Comparison of ENCODE assay signal across 8 cellular contexts in genomic region chr1:205430631-205431305, GRCh38. TPM values are rescaled to one million over a fixed set of nuclear protein-coding genes. Genes with fewer than 3 reads are reported as not detected.
DNase-seq lines count a peak whose midpoint lies in the region; ATAC-seq and TF ChIP-seq lines count a peak whose summit lies in the region.

No MANE protein-coding gene starts in this region.

- H3K9me3 ChIP-seq in CD4-positive, alpha-beta memory T cell (ENCODE audit: control insufficient read depth in 1 of 2, low read length in 2 of 2) = no peaks in the 10 kb centered on the region
- no peaks in the 10 kb centered on the region for H3K9me3 ChIP-seq in left lung

- H3K27me3 Mint-ChIP-seq in CD4-positive, alpha-beta memory T cell = peaks cover 10 to 11% of the 10 kb centered on the region in 2 donors

- peak overlapping the region in 5 of 7 donors; percentile 34 to 83 (median 59) for H3K27ac Mint-ChIP-seq in CD4-positive, alpha-beta memory T cell

- H3K4me1 ChIP-seq in CD4-positive, alpha-beta memory T cell (ENCODE audit: insufficient read depth, low read length) = peaks cover 10% of the 10 kb centered on the region
- peaks cover 0 to 11% of the 10 kb centered on the region in 2 donors for H3K4me1 ChIP-seq in left lung

- CTCF ChIA-PET in CD4-positive, alpha-beta memory T cell (lab: Charles Lee; ENCODE audit: partially characterized antibody) = interaction anchor here (0.7 to 4.1 kb wide), 19 partner anchors 8 to 157 kb away, joined by 3 to 74 read pairs (median 5); partner anchors contain the start of gene BLACAT1

- peak; percentile 46 to 69 (median 53) for DNase-seq in CD4-positive, alpha-beta memory T cell
- peak; percentile 46 for DNase-seq in Jurkat, Clone E6-1 (ENCODE audit: low read depth, low spot score)
- DNase-seq in activated CD4-positive, alpha-beta T cell treated with anti-CD3 and anti-CD28 coated beads for 48 hours = peak; percentile 61
- DNase-seq in coronary artery (ENCODE audit: low spot score) (no peak), left lung (peak in 1 of 2 donors; percentile 41), DMS79 (lab: John Stamatoyannopoulos, UW) (no peak)
- DNase-seq in stimulated activated CD4-positive, alpha-beta T cell treated with anti-CD3 and anti-CD28 coated beads, Interleukin-2, amount 100 ng/mL, for 48 hours = peak; percentile 33 to 41

- H3K4me3 ChIP-seq in CD4-positive, alpha-beta memory T cell (ENCODE audit: low read length in 2 of 2) = peak overlapping the region; percentile 41 to 55
- H3K4me3 ChIP-seq in Jurkat, Clone E6-1 (ENCODE audit: low read length) = peak overlapping the region; percentile 53
- peak overlapping the region; percentile 74 for H3K4me3 ChIP-seq in coronary artery
- peak overlapping the region; percentile 27 to 39 for H3K4me3 ChIP-seq in left lung

- no peaks in the 10 kb centered on the region for H3K9me3 Mint-ChIP-seq in CD4-positive, alpha-beta memory T cell

- peak; percentile 94 for ATAC-seq in left lung
- ATAC-seq in HG03135 (IDR thresholded peaks at IDR 0.05; ENCODE audit: unreplicated experiment) = no peak

- intact Hi-C loops in CD4-positive, alpha-beta memory T cell (cut with micrococcal nuclease) = loop anchor here (1.0 to 2.0 kb wide), 3 partner anchors 33 to 96 kb away; no protein-coding TSS in a partner anchor
- intact Hi-C loops in left lung (cut with DNase I) = no loop called here

- peaks cover 8 to 17% (median 13%) of the 10 kb centered on the region in 4 donors for H3K4me1 Mint-ChIP-seq in CD4-positive, alpha-beta memory T cell

- TF ChIP-seq CTCF in coronary artery (IDR thresholded peaks at IDR 0.05) = peak; percentile 87
- TF ChIP-seq CTCF in left lung (IDR thresholded peaks at IDR 0.05) = peak; percentile 52 to 75

- no peaks in the 10 kb centered on the region for H3K36me3 Mint-ChIP-seq in CD4-positive, alpha-beta memory T cell

- H3K4me3 Mint-ChIP-seq in CD4-positive, alpha-beta memory T cell = peak overlapping the region; percentile 81 to 91 (median 84)

- H3K36me3 ChIP-seq in CD4-positive, alpha-beta memory T cell (ENCODE audit: insufficient read depth, low read length) = no peaks in the 10 kb centered on the region
- H3K36me3 ChIP-seq in left lung = no peaks in the 10 kb centered on the region

- no peak overlapping the region for H3K27ac ChIP-seq in CD4-positive, alpha-beta memory T cell (ENCODE audit: low read depth, low read length)
- no peak overlapping the region for H3K27ac ChIP-seq in coronary artery
- no peak overlapping the region for H3K27ac ChIP-seq in left lung

- H3K27me3 ChIP-seq in CD4-positive, alpha-beta memory T cell (ENCODE audit: insufficient read depth, low read length) = no peaks in the 10 kb centered on the region
- peaks cover 0 to 33% of the 10 kb centered on the region in 2 donors for H3K27me3 ChIP-seq in left lung

- POLR2A ChIA-PET in CD4-positive, alpha-beta memory T cell (lab: Charles Lee; ENCODE audit: partially characterized antibody) = interaction anchor here (1.6 to 3.4 kb wide), 2 partner anchors 9 to 34 kb away, joined by 9 to 20 read pairs; no protein-coding TSS in a partner anchor

RNA-seq across cellular contexts. Expression of gene LEMD1, which starts 8.9 kb away (rescaled TPM):
- total RNA-seq in CD4-positive, alpha-beta memory T cell = 1 to 10 TPM in 1 of 2 experiments, not detected in 1; 1.3 TPM
- polyA plus RNA-seq in CD4-positive, alpha-beta memory T cell = not detected
- polyA plus RNA-seq in Jurkat, Clone E6-1 (2012; ENCODE audit: insufficient read depth, insufficient read length) = not detected
- total RNA-seq in left lung = 1 to 10 TPM; 2.1 to 2.2 TPM

RNA-seq across cellular contexts. Expression of gene BLACAT1, which starts 25.1 kb away (rescaled TPM):
- total RNA-seq in CD4-positive, alpha-beta memory T cell = under 1 TPM; 0.42 to 0.44 TPM
- not detected for polyA plus RNA-seq in CD4-positive, alpha-beta memory T cell
- not detected for polyA plus RNA-seq in Jurkat, Clone E6-1 (2012; ENCODE audit: insufficient read depth, insufficient read length)
- 1 to 10 TPM in 1 of 2 donors, under 1 TPM in 1; 0.55 to 2.7 TPM for total RNA-seq in left lung

Comparison
In these comparisons a context has a peak if more than half of its experiments do, and no peak if none do; other contexts are left out.
1. DNase-seq: peak in CD4-positive, alpha-beta memory T cell (5 of 5), Jurkat, Clone E6-1 (single experiment), activated CD4-positive, alpha-beta T cell treated with anti-CD3 and anti-CD28 coated beads for 48 hours (single experiment) and stimulated activated CD4-positive, alpha-beta T cell treated with anti-CD3 and anti-CD28 coated beads, Interleukin-2, amount 100 ng/mL, for 48 hours (2 of 2); none in coronary artery (single experiment) and DMS79 (single experiment).
2. Peak in every context shown above with its lines, with median percentiles within 50 percentile points of each other: H3K4me3 ChIP-seq.